ENCODE assay signal across 15 cellular contexts in the genomic region with DNA sequence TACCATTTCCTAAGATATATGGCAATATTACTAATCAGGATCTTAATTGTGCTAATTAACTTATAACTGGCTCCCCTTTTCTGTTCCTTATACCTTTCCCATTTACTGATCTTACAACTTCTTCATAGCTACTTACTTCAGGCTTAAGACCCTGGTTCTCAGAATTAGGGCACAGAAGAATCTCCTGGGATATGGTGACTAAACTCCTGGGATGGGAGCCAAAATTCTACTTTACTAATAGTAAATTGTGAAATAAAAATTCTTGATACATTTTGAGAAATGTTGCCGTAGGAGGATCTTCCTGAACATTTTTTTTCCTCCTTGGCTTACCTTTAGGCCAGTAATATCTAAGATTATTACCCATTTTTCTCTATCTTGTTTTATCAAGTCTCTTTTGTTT.
A peak's percentile ranks its signal among the peaks of the same experiment; 100 is the strongest.
DNase-seq lines count a peak whose midpoint lies in the region; ATAC-seq and TF ChIP-seq lines count a peak whose summit lies in the region.
"Had no signal": no experiment of that assay in that cellular context is flagged by ENCODE, and none has a peak within 500 bp of the region (broad histone marks: within the 10 kb centered on the region; RNA-seq: fewer than 3 reads in every experiment).

No MANE protein-coding gene starts in this region.

- ATAC-seq in HG03457 (IDR thresholded peaks at IDR 0.05; ENCODE audit: unreplicated experiment) = no peak
- ATAC-seq: body of pancreas; effector memory CD8-positive, alpha-beta T cell had no signal

- H3K36me3 ChIP-seq in MG63 = no peaks in the 10 kb centered on the region

- peak; percentile 12 for DNase-seq in Daoy (ENCODE audit: low read depth)
- peak; percentile 10 for DNase-seq in MG63
- peak; percentile 42 to 73 for DNase-seq in cardiac fibroblast (ENCODE audit: low read depth in 2 of 2)
- peak; percentile 2 for DNase-seq in kidney tubule cell (ENCODE audit: low spot score)
- no peak for DNase-seq in activated CD4-positive, alpha-beta T cell treated with anti-CD3 and anti-CD28 coated beads, Interleukin-2, amount 50 U/mL, for 4 hours
- no peak for DNase-seq in NCI-H345 (lab: John Stamatoyannopoulos, UW)
- DNase-seq in nucleus accumbens (lab: John Stamatoyannopoulos, UW) = no peak
- DNase-seq: activated CD4-positive, alpha-beta T cell treated with anti-CD3 and anti-CD28 coated beads, Interleukin-2, amount 10 ng/mL, durations not matched to agents 24 days and 14 days; body of pancreas; DMS153; effector memory CD8-positive, alpha-beta T cell; H9; NCI-H2081; Right ventricle myocardium superior had no signal

- no peaks in the 10 kb centered on the region for H3K9me3 ChIP-seq in MG63
- H3K9me3 ChIP-seq: body of pancreas had no signal

- H3K27me3 ChIP-seq in MG63 = no peaks in the 10 kb centered on the region
- H3K27me3 ChIP-seq: body of pancreas had no signal

- TF ChIP-seq CTCF in cardiac fibroblast (IDR thresholded peaks at IDR 0.05; ENCODE audit: low read depth, low read length) = no peak

- no peak overlapping the region for H3K4me3 ChIP-seq in MG63
- no peak overlapping the region for H3K4me3 ChIP-seq in cardiac fibroblast (replicated peaks in 1 of 2; ENCODE audit: low read depth in 2 of 2, low read length in 2 of 2)
- H3K4me3 ChIP-seq: body of pancreas had no signal

Comparison
In these comparisons a context has a peak if more than half of its experiments do, and no peak if none do; other contexts are left out.
1. DNase-seq: peak in Daoy (single experiment), MG63 (single experiment), cardiac fibroblast (2 of 2) and kidney tubule cell (single experiment); none in activated CD4-positive, alpha-beta T cell treated with anti-CD3 and anti-CD28 coated beads, Interleukin-2, amount 50 U/mL, for 4 hours (0 of 2), NCI-H345 (single experiment) and nucleus accumbens (0 of 56).